ENCODE assay signal across 14 cellular contexts in genomic region chr2:102041351-102041750, GRCh38. TPM values are rescaled to one million over a fixed set of nuclear protein-coding genes. Genes with fewer than 3 reads are reported as not detected.
A peak's percentile ranks its signal among the peaks of the same experiment; 100 is the strongest.
DNase-seq lines count a peak whose midpoint lies in the region; ATAC-seq and TF ChIP-seq lines count a peak whose summit lies in the region.
"Had no signal": no experiment of that assay in that cellular context is flagged by ENCODE, and none has a peak within 500 bp of the region (broad histone marks: within the 10 kb centered on the region; RNA-seq: fewer than 3 reads in every experiment).

No MANE protein-coding gene starts in this region.

- TF ChIP-seq POLR2A in heart left ventricle (IDR thresholded peaks at IDR 0.05) = no peak

- ATAC-seq in heart left ventricle = peak in 3 of 4 donors; percentile 57 to 79 (median 64)
- ATAC-seq in naive thymus-derived CD4-positive, alpha-beta T cell = peak; percentile 78
- ATAC-seq in GM21360 (IDR thresholded peaks at IDR 0.05; ENCODE audit: unreplicated experiment) = no peak

- TF ChIP-seq CTCF in heart left ventricle (IDR thresholded peaks at IDR 0.05) (no peak), left ventricle myocardium inferior (IDR thresholded peaks at IDR 0.05; ENCODE audit: borderline replicate concordance) (no peak), fibroblast of the aortic adventitia (IDR thresholded peaks at IDR 0.05; ENCODE audit: insufficient read depth, low read length) (no peak)

- H3K4me1 ChIP-seq in heart left ventricle = peaks cover 0 to 48% (median 8%) of the 10 kb centered on the region in 12 donors
- peaks cover 25% of the 10 kb centered on the region for H3K4me1 ChIP-seq in left ventricle myocardium inferior
- no peaks in the 10 kb centered on the region for H3K4me1 ChIP-seq in naive thymus-derived CD4-positive, alpha-beta T cell (ENCODE audit: control insufficient read depth in 2 of 2, insufficient read depth in 2 of 2, low read length in 2 of 2)
- H3K4me1 ChIP-seq: SJCRH30 had no signal

- peaks cover 10 to 46% (median 12%) of the 10 kb centered on the region in 5 donors for H3K27me3 Mint-ChIP-seq in naive thymus-derived CD4-positive, alpha-beta T cell

- intact Hi-C loops in heart left ventricle (cut with DNase I) (no loop called here), left ventricle myocardium inferior (cut with micrococcal nuclease) (no loop called here)
- intact Hi-C loops in naive thymus-derived CD4-positive, alpha-beta T cell (cut with micrococcal nuclease) = no loop called here

- peaks cover 0 to 2% (median 0%) of the 10 kb centered on the region in 9 donors for H3K27me3 ChIP-seq in heart left ventricle
- H3K27me3 ChIP-seq in left ventricle myocardium inferior (ENCODE audit: low read depth) = peaks cover 59% of the 10 kb centered on the region
- H3K27me3 ChIP-seq in naive thymus-derived CD4-positive, alpha-beta T cell (ENCODE audit: control insufficient read depth in 2 of 2, insufficient read depth in 2 of 2, low read length in 2 of 2) = no peaks in the 10 kb centered on the region
- H3K27me3 ChIP-seq: SJCRH30 had no signal

- 22 to 38% (median 30%) methylated on average over 2 of the region's 2 CpGs for WGBS in heart left ventricle, 4 donors

- H3K4me1 Mint-ChIP-seq in naive thymus-derived CD4-positive, alpha-beta T cell = peaks cover 0 to 11% (median 3%) of the 10 kb centered on the region in 7 donors

- CTCF ChIA-PET in naive thymus-derived CD4-positive, alpha-beta T cell (lab: Charles Lee) = no interaction called here

- peaks cover 0 to 3% (median 0%) of the 10 kb centered on the region in 5 donors for H3K36me3 Mint-ChIP-seq in naive thymus-derived CD4-positive, alpha-beta T cell
- H3K36me3 Mint-ChIP-seq: natural killer cell treated with Interleukin-12 subunit alpha and Interleukin-12 subunit beta and Interleukin-15 and Interleukin-18, amount 100 ng/mL, for 72 hours had no signal

- H3K4me3 Mint-ChIP-seq in naive thymus-derived CD4-positive, alpha-beta T cell = no peak overlapping the region

- POLR2A ChIA-PET in naive thymus-derived CD4-positive, alpha-beta T cell (lab: Charles Lee) = no interaction called here

- H3K27ac ChIP-seq in heart left ventricle (peak overlapping the region in 1 of 12 donors; percentile 73), left ventricle myocardium inferior (replicated peaks) (no peak overlapping the region)
- H3K27ac ChIP-seq in naive thymus-derived CD4-positive, alpha-beta T cell (ENCODE audit: low read depth, low read length) = no peak overlapping the region
- H3K27ac ChIP-seq: SJCRH30 had no signal

- no peak for DNase-seq in heart left ventricle
- DNase-seq in left ventricle myocardium inferior = no peak
- DNase-seq in fibroblast of the aortic adventitia (ENCODE audit: low read depth) = peak; percentile 71
- no peak for DNase-seq in naive thymus-derived CD4-positive, alpha-beta T cell
- no peak for DNase-seq in NCI-H146 (lab: John Stamatoyannopoulos, UW)
- DNase-seq in putamen (ENCODE audit: low spot score) = no peak
- DNase-seq in ureter (ENCODE audit: low spot score) = no peak
- DNase-seq: ACHN; activated CD4-positive, alpha-beta T cell treated with anti-CD3 and anti-CD28 coated beads, Interleukin-2, amount 50 U/mL, for 48 hours; effector CD8-positive, alpha-beta T cell; SJCRH30 had no signal

- no peaks in the 10 kb centered on the region for H3K9me3 ChIP-seq in heart left ventricle
- no peaks in the 10 kb centered on the region for H3K9me3 ChIP-seq in left ventricle myocardium inferior (replicated peaks)
- H3K9me3 ChIP-seq in naive thymus-derived CD4-positive, alpha-beta T cell (ENCODE audit: control insufficient read depth in 2 of 3, low read length in 3 of 3) = no peaks in the 10 kb centered on the region
- H3K9me3 ChIP-seq: SJCRH30 had no signal

- H3K4me3 ChIP-seq in heart left ventricle = no peak overlapping the region
- no peak overlapping the region for H3K4me3 ChIP-seq in left ventricle myocardium inferior
- H3K4me3 ChIP-seq in fibroblast of the aortic adventitia (ENCODE audit: low read depth, low read length) = no peak overlapping the region
- H3K4me3 ChIP-seq in naive thymus-derived CD4-positive, alpha-beta T cell (ENCODE audit: low read length) = no peak overlapping the region
- H3K4me3 ChIP-seq: SJCRH30 had no signal

- H3K36me3 ChIP-seq in heart left ventricle (no peaks in the 10 kb centered on the region), left ventricle myocardium inferior (no peaks in the 10 kb centered on the region)
- H3K36me3 ChIP-seq in naive thymus-derived CD4-positive, alpha-beta T cell (ENCODE audit: control insufficient read depth in 2 of 3, insufficient read depth in 3 of 3, low read length in 3 of 3) = no peaks in the 10 kb centered on the region
- H3K36me3 ChIP-seq: SJCRH30 had no signal

- H3K9me3 Mint-ChIP-seq in naive thymus-derived CD4-positive, alpha-beta T cell = peaks cover 0 to 2% (median 0%) of the 10 kb centered on the region in 11 donors
- H3K9me3 Mint-ChIP-seq: activated T-helper 2 cell treated with anti-CD3 and anti-CD28 coated beads, Interferon-gamma antibody, Interleukin-2, Interleukin-4, amounts not matched to agents 10 μg/mL and 5 μg/mL and 100 μg/mL, durations not matched to agents 14 hours and 24 hours and 36 hours; natural killer cell treated with Interleukin-12 subunit alpha and Interleukin-12 subunit beta and Interleukin-15 and Interleukin-18, amount 100 ng/mL, for 72 hours had no signal

- H3K27ac Mint-ChIP-seq in naive thymus-derived CD4-positive, alpha-beta T cell = no peak overlapping the region
- H3K27ac Mint-ChIP-seq: activated T-helper 2 cell treated with anti-CD3 and anti-CD28 coated beads, Interferon-gamma antibody, Interleukin-2, Interleukin-4, amounts not matched to agents 10 μg/mL and 5 μg/mL and 100 μg/mL, durations not matched to agents 14 hours and 24 hours and 36 hours; natural killer cell treated with Interleukin-12 subunit alpha and Interleukin-12 subunit beta and Interleukin-15 and Interleukin-18, amount 100 ng/mL, for 72 hours had no signal

RNA-seq across cellular contexts. Expression of gene IL1R2, which starts 49.6 kb away (rescaled TPM):
- total RNA-seq in heart left ventricle (1 to 10 TPM in 5 of 9 donors, under 1 TPM in 1, not detected in 3; 0.77 to 6.5 (median 2.1) TPM), left ventricle myocardium inferior (0.96 TPM), fibroblast of the aortic adventitia (ENCODE audit: low replicate concordance) (0.57 and 0.81 TPM in 2 replicates), ureter (5.9 TPM)
- polyA plus RNA-seq in heart left ventricle = 1 to 10 TPM in 1 of 2 donors, under 1 TPM in 1; 0.95 to 8.0 TPM
- total RNA-seq in naive thymus-derived CD4-positive, alpha-beta T cell = 1 to 10 TPM in 2 of 5 experiments, under 1 TPM in 1, not detected in 2; 0.40 to 2.7 (median 1.3) TPM
- not detected for polyA plus RNA-seq in naive thymus-derived CD4-positive, alpha-beta T cell
- total RNA-seq: natural killer cell treated with Interleukin-12 subunit alpha and Interleukin-12 subunit beta and Interleukin-15 and Interleukin-18, amount 100 ng/mL, for 72 hours; SJCRH30 had no signal
